9 cellular contexts compared by ENCODE assay signal in genomic region chr3:185822221-185822956, GRCh38. TPM values are rescaled to one million over a fixed set of nuclear protein-coding genes. Genes with fewer than 3 reads are reported as not detected.
DNase-seq lines count a peak whose midpoint lies in the region; ATAC-seq and TF ChIP-seq lines count a peak whose summit lies in the region.
"Had no signal": no experiment of that assay in that cellular context is flagged by ENCODE, and none has a peak within 500 bp of the region (broad histone marks: within the 10 kb centered on the region; RNA-seq: fewer than 3 reads in every experiment).

No MANE protein-coding gene starts in this region.

- ATAC-seq in effector memory CD8-positive, alpha-beta T cell (replicated peaks) = no peak
- ATAC-seq in natural killer cell (no peak), GM18502 (IDR thresholded peaks at IDR 0.05; ENCODE audit: poor library complexity, unreplicated experiment) (no peak)

- H3K9me3 Mint-ChIP-seq in effector memory CD8-positive, alpha-beta T cell = no peaks in the 10 kb centered on the region
- H3K9me3 Mint-ChIP-seq in natural killer cell = no peaks in the 10 kb centered on the region

- peaks cover 9 to 14% of the 10 kb centered on the region in 2 donors for H3K4me1 Mint-ChIP-seq in effector memory CD8-positive, alpha-beta T cell (ENCODE audit: low read depth in 2 of 2)
- H3K4me1 Mint-ChIP-seq in natural killer cell = peaks cover 24 to 27% of the 10 kb centered on the region in 2 donors

- DNase-seq in Caki2 (ENCODE audit: low read depth) (peak; percentile 23), NAMALWA (ENCODE audit: low spot score) (peak; percentile 36), natural killer cell (no peak), NCI-H1436 (lab: John Stamatoyannopoulos, UW) (no peak), activated gamma-delta T cell (lab: John Stamatoyannopoulos, UW) (no peak), NCI-H146 (lab: John Stamatoyannopoulos, UW) (no peak)
- no peak for DNase-seq in effector memory CD8-positive, alpha-beta T cell
- DNase-seq: posterior cingulate gyrus had no signal

- TF ChIP-seq CTCF in natural killer cell (IDR thresholded peaks at IDR 0.05) = no peak

- no peaks in the 10 kb centered on the region for H3K36me3 Mint-ChIP-seq in effector memory CD8-positive, alpha-beta T cell (ENCODE audit: insufficient read depth)
- no peaks in the 10 kb centered on the region for H3K36me3 Mint-ChIP-seq in natural killer cell

- H3K27me3 Mint-ChIP-seq in effector memory CD8-positive, alpha-beta T cell = peaks cover 70 to 78% of the 10 kb centered on the region in 2 donors
- H3K27me3 Mint-ChIP-seq in natural killer cell (ENCODE audit: low read depth in 2 of 2) = peaks cover 13 to 45% of the 10 kb centered on the region in 2 donors

- H3K4me3 Mint-ChIP-seq in effector memory CD8-positive, alpha-beta T cell = peak overlapping the region; percentile 59 to 66
- peak overlapping the region; percentile 86 for H3K4me3 Mint-ChIP-seq in natural killer cell

- in situ Hi-C loops in Caki2 (cut with HindIII; ENCODE audit: low pct_unique_long_range_greater_than_20kb, low sequenced_read_pairs) = loop anchor here (10.0 kb wide), 1 partner anchor 102 kb away; no protein-coding TSS in a partner anchor

- H3K27ac Mint-ChIP-seq in effector memory CD8-positive, alpha-beta T cell = no peak overlapping the region
- peak overlapping the region in 1 of 2 donors; percentile 82 for H3K27ac Mint-ChIP-seq in natural killer cell

- intact Hi-C loops in natural killer cell (cut with micrococcal nuclease) = no loop called here

RNA-seq across cellular contexts. Expression of gene IGF2BP2, which starts 2.5 kb away (rescaled TPM):
- total RNA-seq in Caki2 (2014; rRNA removed; shearing (Covaris generic); ENCODE audit: low replicate concordance) = 23.0 and 27.6 TPM in 2 replicates
- 10 to 100 TPM in 1 of 3 donors, 1 to 10 TPM in 2; 4.2 to 16.8 (median 8.8) TPM for total RNA-seq in natural killer cell

Comparison
In these comparisons a context has a peak if more than half of its experiments do, and no peak if none do; other contexts are left out.
1. DNase-seq: peak in Caki2 (single experiment) and NAMALWA (single experiment); none in effector memory CD8-positive, alpha-beta T cell (0 of 3), natural killer cell (single experiment), NCI-H1436 (single experiment), activated gamma-delta T cell (single experiment) and NCI-H146 (single experiment).